In genomic region chr22:31952094-31952401, GRCh38 we compare ENCODE assay signal across 8 cellular contexts. TPM values are rescaled to one million over a fixed set of nuclear protein-coding genes. Genes with fewer than 3 reads are reported as not detected.
DNase-seq lines count a peak whose midpoint lies in the region; TF ChIP-seq lines count a peak whose summit lies in the region.

No MANE protein-coding gene starts in this region.

- TF ChIP-seq CTCF in GM12864 (IDR thresholded peaks at IDR 0.05; ENCODE audit: low read depth, low read length, missing control alignments), result peak; percentile 8
- TF ChIP-seq CTCF in VCaP (conservative IDR thresholded peaks at IDR 0.05), result no peak
- peak; percentile 15 for TF ChIP-seq CTCF in epithelial cell of proximal tubule (conservative IDR thresholded peaks at IDR 0.05; ENCODE audit: low read depth, low read length)

- H3K9me3 ChIP-seq in skeletal muscle tissue (ENCODE audit: control insufficient read depth in 3 of 3, low read length in 3 of 3), result no peaks in the 10 kb centered on the region

- peak overlapping the region in 1 of 3 donors; percentile 26 for H3K9ac ChIP-seq in skeletal muscle tissue (ENCODE audit: low read depth in 1 of 3, low read length in 3 of 3)

- H3K4me3 ChIP-seq in GM12864 (ENCODE audit: low read depth, low read length), result no peak overlapping the region
- no peak overlapping the region for H3K4me3 ChIP-seq in epithelial cell of proximal tubule (ENCODE audit: low read depth, low read length)
- H3K4me3 ChIP-seq in skeletal muscle tissue (ENCODE audit: low read length in 3 of 3), result no peak overlapping the region

- peaks cover 27 to 48% (median 32%) of the 10 kb centered on the region in 3 donors for H3K4me1 ChIP-seq in skeletal muscle tissue (ENCODE audit: control insufficient read depth in 3 of 3, insufficient read depth in 3 of 3, low read length in 3 of 3)

- peak overlapping the region; percentile 34 for H3K27ac ChIP-seq in VCaP
- H3K27ac ChIP-seq in skeletal muscle tissue (ENCODE audit: low read depth, low read length), result peak overlapping the region; percentile 8

- H3K36me3 ChIP-seq in skeletal muscle tissue (ENCODE audit: control insufficient read depth in 3 of 3, insufficient read depth in 3 of 3, low read length in 3 of 3), result peaks cover 8 to 20% (median 18%) of the 10 kb centered on the region in 3 donors

- no peaks in the 10 kb centered on the region for H3K27me3 ChIP-seq in skeletal muscle tissue (ENCODE audit: control insufficient read depth in 3 of 3, insufficient read depth in 3 of 3, low read length in 3 of 3)

- DNase-seq in GM12864 (ENCODE audit: low read depth), result no peak
- no peak for DNase-seq in epithelial cell of proximal tubule (ENCODE audit: low read depth)
- no peak for DNase-seq in cortex of kidney (lab: John Stamatoyannopoulos, UW)
- no peak for DNase-seq in SIG-M5 treated with dmso at 0.1 percent for 504 hours (lab: John Stamatoyannopoulos, UW; ENCODE audit: unreplicated experiment)
- DNase-seq in AG08396 (ENCODE audit: low spot score), result no peak
- DNase-seq in NCI-H446 (lab: John Stamatoyannopoulos, UW), result no peak

RNA-seq across cellular contexts. Expression of gene YWHAH, which starts 7.7 kb away (rescaled TPM):
- total RNA-seq in epithelial cell of proximal tubule (276 and 345 TPM in 2 replicates), skeletal muscle tissue (52.7 TPM)
